Comparison of ENCODE assay signal across 1 cellular context in genomic region chr16:2533142-2533755, GRCh38.
A peak's percentile ranks its signal among the peaks of the same experiment; 100 is the strongest.
TF ChIP-seq lines count a peak whose summit lies in the region.

No MANE protein-coding gene starts in this region.

TF ChIP-seq in HEK293, 187 proteins besides CTCF, POLR2A, EP300 and RAD21:
- TF ChIP-seq ZNF2 (tag by site-specific recombination; IDR thresholded peaks at IDR 0.05) (0 out of 2 replicates have a peak, but pooled peaks have one; percentile 7), ZBTB17 (tag by site-specific recombination; IDR thresholded peaks at IDR 0.05) (peak; percentile 22; the same call in 1 of the 2 replicates), ZNF362 (tag by site-specific recombination; IDR thresholded peaks at IDR 0.05) (peak; percentile 97)
